In the genomic region with DNA sequence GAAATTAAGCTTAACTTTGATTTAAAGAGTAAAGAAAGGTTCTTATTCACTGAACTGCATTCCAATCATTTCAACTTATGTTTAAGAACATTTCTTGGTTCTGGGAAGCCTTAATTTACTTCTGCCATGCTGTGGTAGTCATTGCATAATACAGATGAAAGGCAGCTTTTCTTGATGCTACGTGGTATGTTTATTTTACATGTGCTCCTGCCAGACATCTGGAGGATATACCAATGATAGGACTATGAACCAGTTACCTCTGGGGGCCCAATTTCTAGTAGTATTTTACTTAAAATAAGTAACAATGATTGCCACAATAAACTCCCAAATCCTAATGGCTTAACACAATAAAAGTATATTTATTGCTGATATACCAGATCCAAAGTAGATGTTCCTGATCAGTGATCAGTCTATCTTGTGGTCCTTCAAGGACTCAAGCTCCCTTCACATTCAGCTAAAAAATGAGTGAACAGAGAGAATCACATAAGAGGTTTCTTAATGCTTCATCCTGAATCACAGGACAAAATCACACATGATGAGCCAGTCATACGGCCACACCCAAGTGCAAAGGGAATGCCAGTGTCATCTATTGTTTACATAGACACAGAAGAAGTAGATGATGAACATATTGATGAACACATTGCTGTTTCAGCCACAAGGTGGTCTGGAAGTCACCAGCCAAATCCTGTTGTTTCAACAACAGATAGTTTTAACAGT, we compare ENCODE assay signal across 26 cellular contexts. TPM values are rescaled to one million over a fixed set of nuclear protein-coding genes. Genes with fewer than 3 reads are reported as not detected.
DNase-seq lines count a peak whose midpoint lies in the region; ATAC-seq and TF ChIP-seq lines count a peak whose summit lies in the region.
"Had no signal": no experiment of that assay in that cellular context is flagged by ENCODE, and none has a peak within 500 bp of the region (broad histone marks: within the 10 kb centered on the region; RNA-seq: fewer than 3 reads in every experiment).

No MANE protein-coding gene starts in this region.

- no peaks in the 10 kb centered on the region for H4K20me1 ChIP-seq in mammary epithelial cell (ENCODE audit: insufficient read depth, low read length)

- no peaks in the 10 kb centered on the region for H3K27me3 Mint-ChIP-seq in progenitor cell of endocrine pancreas
- H3K27me3 Mint-ChIP-seq: activated CD8-positive, alpha-beta memory T cell treated with anti-CD3 and anti-CD28 coated beads, Interleukin-2, amount 10 ng/mL, durations not matched to agents 7 days and 5 days; IgD-negative memory B cell; stimulated activated naive CD8-positive, alpha-beta T cell treated with anti-CD3 and anti-CD28 coated beads, Interleukin-15, amount 100 ng/mL, for 72 hours had no signal

- BruUV-seq in mammary epithelial cell (replicated peaks; lab: Mats Ljungman, UMichigan) = no TSS peak

- in situ Hi-C loops in mammary epithelial cell (cut with MboI; ENCODE audit: low sequenced_read_pairs in 2 of 2) = no loop called here

- H3K4me3 ChIP-seq in ACC112 (ENCODE audit: low read depth, low read length) (no peak overlapping the region), mammary epithelial cell (replicated peaks in 1 of 3; ENCODE audit: insufficient read depth in 1 of 3, low read depth in 2 of 3, low read length in 3 of 3) (no peak overlapping the region), foreskin fibroblast (ENCODE audit: low read depth in 1 of 2, low read length in 2 of 2) (no peak overlapping the region), right cardiac atrium (ENCODE audit: low read length) (no peak overlapping the region)
- H3K4me3 ChIP-seq: A549, SJSA1, upper lobe of left lung had no signal

- ATAC-seq in right cardiac atrium = no peak
- ATAC-seq: A549; activated CD8-positive, alpha-beta memory T cell treated with anti-CD3 and anti-CD28 coated beads, Interleukin-2, amount 10 ng/mL, durations not matched to agents 7 days and 5 days; CD8-positive, alpha-beta T cell; stimulated activated naive CD8-positive, alpha-beta T cell treated with anti-CD3 and anti-CD28 coated beads, Interleukin-15, amount 100 ng/mL, for 72 hours had no signal

- dilution Hi-C loops in mammary epithelial cell (cut with HindIII; ENCODE audit: low sequenced_read_pairs) = no loop called here

- H3K36me3 Mint-ChIP-seq in progenitor cell of endocrine pancreas (ENCODE audit: insufficient read depth) = no peaks in the 10 kb centered on the region
- H3K36me3 Mint-ChIP-seq: activated CD8-positive, alpha-beta memory T cell treated with anti-CD3 and anti-CD28 coated beads, Interleukin-2, amount 10 ng/mL, durations not matched to agents 7 days and 5 days; CD8-positive, alpha-beta T cell; IgD-negative memory B cell had no signal

- 46% methylated on average over 2 of the region's 2 CpGs for WGBS in mammary epithelial cell (ENCODE audit: low coverage, missing lambda C conversion rate)
- WGBS in right cardiac atrium = 81% methylated on average over 2 of the region's 2 CpGs

- no peak overlapping the region for H3K9ac ChIP-seq in mammary epithelial cell (ENCODE audit: insufficient read depth, low read length)

- peaks cover 7% of the 10 kb centered on the region for H3K4me1 ChIP-seq in ACC112 (ENCODE audit: control insufficient read depth, insufficient read depth, low read length, unreplicated experiment)
- H3K4me1 ChIP-seq in mammary epithelial cell (ENCODE audit: insufficient read depth, low read length) = no peaks in the 10 kb centered on the region
- H3K4me1 ChIP-seq in right cardiac atrium (ENCODE audit: control insufficient read depth, insufficient read depth, low read length) = peaks cover 2% of the 10 kb centered on the region
- H3K4me1 ChIP-seq: A549, upper lobe of left lung had no signal

- H3K4me3 Mint-ChIP-seq in progenitor cell of endocrine pancreas (ENCODE audit: low read depth) = no peak overlapping the region
- H3K4me3 Mint-ChIP-seq: activated CD8-positive, alpha-beta memory T cell treated with anti-CD3 and anti-CD28 coated beads, Interleukin-2, amount 10 ng/mL, durations not matched to agents 7 days and 5 days; CD8-positive, alpha-beta T cell; IgD-negative memory B cell; neural crest cell; stimulated activated naive CD8-positive, alpha-beta T cell treated with anti-CD3 and anti-CD28 coated beads, Interleukin-15, amount 100 ng/mL, for 72 hours had no signal

- H3K27ac Mint-ChIP-seq in progenitor cell of endocrine pancreas = no peak overlapping the region
- H3K27ac Mint-ChIP-seq: activated CD8-positive, alpha-beta memory T cell treated with anti-CD3 and anti-CD28 coated beads, Interleukin-2, amount 10 ng/mL, durations not matched to agents 7 days and 5 days; CD8-positive, alpha-beta T cell; IgD-negative memory B cell; stimulated activated naive CD8-positive, alpha-beta T cell treated with anti-CD3 and anti-CD28 coated beads, Interleukin-15, amount 100 ng/mL, for 72 hours had no signal

- no peak overlapping the region for H3K4me2 ChIP-seq in mammary epithelial cell (ENCODE audit: insufficient read depth, low read depth, low read length)
- H3K4me2 ChIP-seq: A549 had no signal

- H2AFZ ChIP-seq in ACC112 (ENCODE audit: low read length, unreplicated experiment) = no peak overlapping the region
- H2AFZ ChIP-seq in mammary epithelial cell (ENCODE audit: low read depth, low read length) = no peak overlapping the region

- H3K27me3 ChIP-seq in ACC112 (ENCODE audit: insufficient read depth, low read length) (no peaks in the 10 kb centered on the region), mammary epithelial cell (ENCODE audit: insufficient read depth, low read length) (no peaks in the 10 kb centered on the region), right cardiac atrium (ENCODE audit: control insufficient read depth, insufficient read depth) (no peaks in the 10 kb centered on the region)
- H3K27me3 ChIP-seq: SJSA1, upper lobe of left lung had no signal

- H3K4me1 Mint-ChIP-seq in progenitor cell of endocrine pancreas (ENCODE audit: low read depth) = peaks cover 2% of the 10 kb centered on the region
- H3K4me1 Mint-ChIP-seq: activated CD8-positive, alpha-beta memory T cell treated with anti-CD3 and anti-CD28 coated beads, Interleukin-2, amount 10 ng/mL, durations not matched to agents 7 days and 5 days; IgD-negative memory B cell; neural crest cell; stimulated activated naive CD8-positive, alpha-beta T cell treated with anti-CD3 and anti-CD28 coated beads, Interleukin-15, amount 100 ng/mL, for 72 hours had no signal

- intact Hi-C loops in mammary epithelial cell (cut with micrococcal nuclease) = no loop called here
- intact Hi-C loops in right cardiac atrium (cut with DNase I) = no loop called here

- H3K27ac ChIP-seq in ACC112 (ENCODE audit: low read depth, low read length) = peak overlapping the region; percentile 61
- H3K27ac ChIP-seq in mammary epithelial cell (ENCODE audit: insufficient read depth, low read depth, low read length) = peak overlapping the region; percentile 17
- H3K27ac ChIP-seq in right cardiac atrium (ENCODE audit: low read length) = no peak overlapping the region
- H3K27ac ChIP-seq: A549, SJSA1, upper lobe of left lung had no signal

- CTCF ChIA-PET in mammary epithelial cell (lab: Charles Lee; ENCODE audit: low non-redundant PET) = interaction anchor here (0.7 kb wide), 2 partner anchors 70 to 613 kb away, joined by 3 read pairs; no protein-coding TSS in a partner anchor

- peak; percentile 59 for DNase-seq in HT1080 (ENCODE audit: low read depth)
- DNase-seq in mammary epithelial cell = peak; percentile 61
- peak; percentile 53 to 80 for DNase-seq in foreskin fibroblast
- no peak for DNase-seq in activated CD8-positive, alpha-beta memory T cell treated with anti-CD3 and anti-CD28 coated beads, Interleukin-2, amount 50 U/mL, for 48 hours
- no peak for DNase-seq in activated naive CD4-positive, alpha-beta T cell (lab: John Stamatoyannopoulos, UW)
- no peak for DNase-seq in progenitor cell of endocrine pancreas (ENCODE audit: low spot score, unreplicated experiment)
- no peak for DNase-seq in right cardiac atrium
- DNase-seq: activated CD4-positive, alpha-beta T cell treated with anti-CD3 and anti-CD28 coated beads for 1 hour; activated CD8-positive, alpha-beta memory T cell treated with anti-CD3 and anti-CD28 coated beads, Interleukin-2, amount 10 ng/mL, durations not matched to agents 7 days and 5 days; activated effector memory CD4-positive, alpha-beta T cell treated with anti-CD3 and anti-CD28 coated beads, Interleukin-2, amount 50 U/mL, for 16 hours; anterior cingulate cortex; CD8-positive, alpha-beta T cell; cortex of kidney; hippocampal formation; midbrain; NCI-H2081 treated with DMSO at 0.1 percent for 48 hours; NCI-H524 treated with DMSO at 0.1 percent for 48 hours; retina; stimulated activated naive CD8-positive, alpha-beta T cell treated with anti-CD3 and anti-CD28 coated beads, Interleukin-15, amount 100 ng/mL, for 72 hours; T-helper 9 cell; upper lobe of left lung had no signal

- H3K36me3 ChIP-seq in ACC112 (ENCODE audit: insufficient read depth, low read length) (no peaks in the 10 kb centered on the region), mammary epithelial cell (ENCODE audit: insufficient read depth, low read length) (no peaks in the 10 kb centered on the region)
- H3K36me3 ChIP-seq: SJSA1, upper lobe of left lung had no signal

- peaks cover 12% of the 10 kb centered on the region for H3K9me3 Mint-ChIP-seq in progenitor cell of endocrine pancreas (ENCODE audit: low read depth)
- H3K9me3 Mint-ChIP-seq: CD8-positive, alpha-beta T cell had no signal

- H3K79me2 ChIP-seq in ACC112 (ENCODE audit: control insufficient read depth, insufficient read depth, low read length, unreplicated experiment) (no peaks in the 10 kb centered on the region), mammary epithelial cell (ENCODE audit: insufficient read depth, low read length) (no peaks in the 10 kb centered on the region)

- TF ChIP-seq CTCF in mammary epithelial cell (conservative IDR thresholded peaks at IDR 0.05 in 1 of 2, IDR thresholded peaks at IDR 0.05 in 1 of 2; ENCODE audit: extremely low read depth in 1 of 2, insufficient read depth in 1 of 2, low read depth in 1 of 2, low read length in 2 of 2) (no peak), foreskin fibroblast (IDR thresholded peaks at IDR 0.05; ENCODE audit: low read depth, low read length) (no peak), progenitor cell of endocrine pancreas (IDR thresholded peaks at IDR 0.05; ENCODE audit: unreplicated experiment) (no peak)

- H3K9me3 ChIP-seq in mammary epithelial cell (replicated peaks; ENCODE audit: insufficient read depth, low read length) = peaks cover 21% of the 10 kb centered on the region
- H3K9me3 ChIP-seq in right cardiac atrium (ENCODE audit: control insufficient read depth, low read length) = no peaks in the 10 kb centered on the region

RNA-seq across cellular contexts. Expression of a gene that starts 56.5 kb away (rescaled TPM):
- total RNA-seq in HT1080 (2014; rRNA removed; shearing (Covaris generic)) = 25.7 and 41.6 TPM in 2 replicates
- 411 and 567 TPM in 2 replicates for polyA plus RNA-seq in HT1080 (2015; cell fraction: cytosol; rRNA removed)
- polyA plus RNA-seq in HT1080 (2015; cell fraction: nucleus; rRNA removed) = 1,331 and 1,345 TPM in 2 replicates
- 100 to 1,000 TPM; 114 to 225 TPM for total RNA-seq in mammary epithelial cell
- 29.5 TPM for polyA plus RNA-seq in mammary epithelial cell
- polyA minus RNA-seq in mammary epithelial cell = 29.8 TPM
- 31.8 and 33.5 TPM in 2 replicates for total RNA-seq in progenitor cell of endocrine pancreas
- total RNA-seq in right cardiac atrium = 100 to 1,000 TPM in 1 of 4 donors, 10 to 100 TPM in 3; 35.8 to 602 (median 51.0) TPM
- 134 TPM for polyA plus RNA-seq in right cardiac atrium
- total RNA-seq: activated CD8-positive, alpha-beta memory T cell treated with anti-CD3 and anti-CD28 coated beads, Interleukin-2, amount 10 ng/mL, durations not matched to agents 7 days and 5 days had no signal
- polyA plus RNA-seq: IgD-negative memory B cell had no signal

Comparison
In these comparisons a context has a peak if more than half of its experiments do, and no peak if none do; other contexts are left out.
1. DNase-seq: peak in HT1080 (single experiment), mammary epithelial cell (single experiment) and foreskin fibroblast (2 of 2); none in activated CD8-positive, alpha-beta memory T cell treated with anti-CD3 and anti-CD28 coated beads, Interleukin-2, amount 50 U/mL, for 48 hours (single experiment), activated naive CD4-positive, alpha-beta T cell (0 of 4), progenitor cell of endocrine pancreas (single experiment) and right cardiac atrium (0 of 3).